35 cellular contexts compared by ENCODE assay signal in genomic region chr2:47277987-47278386, GRCh38.
"Had no signal": no experiment of that assay in that cellular context is flagged by ENCODE, and none has a peak within 500 bp of the region (broad histone marks: within the 10 kb centered on the region; RNA-seq: fewer than 3 reads in every experiment).

No MANE protein-coding gene starts in this region.

- H3K9me3 ChIP-seq: MG63 had no signal

- H3K27me3 ChIP-seq: MG63 had no signal

- H3K36me3 ChIP-seq: MG63 had no signal

- DNase-seq: Kasumi-1, MG63, MM.1S, MV-4-11, NCI-H1048, NCI-H1092, NCI-H1092 treated with DMSO at 0.1 percent for 48 hours, NCI-H1105, NCI-H1105 treated with DMSO at 0.1 percent for 48 hours, NCI-H1417, NCI-H1417 treated with DMSO at 0.1 percent for 48 hours, NCI-H1436, NCI-H1436 treated with DMSO at 0.1 percent for 48 hours, NCI-H146, NCI-H1694, NCI-H1694 treated with DMSO at 0.1 percent for 48 hours, NCI-H187, NCI-H187 treated with DMSO at 0.1 percent for 48 hours, NCI-H1930, NCI-H2029, NCI-H2029 treated with DMSO at 0.1 percent for 48 hours, NCI-H2081, NCI-H2081 treated with DMSO at 0.1 percent for 48 hours, NCI-H2107, NCI-H2171, NCI-H2171 treated with DMSO at 0.1 percent for 48 hours, NCI-H2227 treated with DMSO at 0.1 percent for 48 hours, NCI-H226, NCI-H345, NCI-H446, NCI-H446 treated with DMSO at 0.1 percent for 48 hours, NCI-H510A, NCI-H510A treated with DMSO at 0.1 percent for 48 hours, NCI-H524, NCI-H524 treated with DMSO at 0.1 percent for 48 hours had no signal

- H3K4me3 ChIP-seq: MG63 had no signal
